ENCODE assay signal across 8 cellular contexts in genomic region chr16:5032748-5033167, GRCh38. TPM values are rescaled to one million over a fixed set of nuclear protein-coding genes. Genes with fewer than 3 reads are reported as not detected.
DNase-seq lines count a peak whose midpoint lies in the region; ATAC-seq, FAIRE-seq and TF ChIP-seq lines count a peak whose summit lies in the region.

No MANE protein-coding gene starts in this region.

- peaks cover 18 to 47% (median 22%) of the 10 kb centered on the region in 10 experiments for H3K4me1 ChIP-seq in BLaER1 treated with 17β-estradiol and CSF1 and Interleukin-3, amounts not matched to agents 10 nM and 100 nM

- peak overlapping the region; percentile 84 to 95 (median 89) for H3K9ac ChIP-seq in BLaER1 treated with 17β-estradiol and CSF1 and Interleukin-3, amounts not matched to agents 10 nM and 100 nM

- intact Hi-C loops in natural killer cell (cut with micrococcal nuclease), result loop anchor here (10.0 kb wide), 1 partner anchor 62 kb away; the partner anchor contains the start of gene EEF2KMT

- ATAC-seq in effector memory CD8-positive, alpha-beta T cell (replicated peaks), result no peak
- no peak for ATAC-seq in natural killer cell
- no peak for ATAC-seq in esophagus mucosa

- H3K9me3 ChIP-seq in BLaER1 treated with 17β-estradiol and CSF1 and Interleukin-3, amounts not matched to agents 10 nM and 100 nM (replicated peaks in 1 of 11), result no peaks in the 10 kb centered on the region
- no peaks in the 10 kb centered on the region for H3K9me3 ChIP-seq in MG63

- H3K27me3 Mint-ChIP-seq in effector memory CD8-positive, alpha-beta T cell, result no peaks in the 10 kb centered on the region
- no peaks in the 10 kb centered on the region for H3K27me3 Mint-ChIP-seq in natural killer cell (ENCODE audit: low read depth in 2 of 2)

- H3K27me3 ChIP-seq in BLaER1 treated with 17β-estradiol and CSF1 and Interleukin-3, amounts not matched to agents 10 nM and 100 nM, result no peaks in the 10 kb centered on the region
- H3K27me3 ChIP-seq in MG63, result no peaks in the 10 kb centered on the region

- peak overlapping the region; percentile 79 to 96 (median 93) for H3K4me2 ChIP-seq in BLaER1 treated with 17β-estradiol and CSF1 and Interleukin-3, amounts not matched to agents 10 nM and 100 nM

- no peak for TF ChIP-seq CTCF in natural killer cell (IDR thresholded peaks at IDR 0.05)

- peak overlapping the region; percentile 62 to 97 (median 88) for H3K4me3 ChIP-seq in BLaER1 treated with 17β-estradiol and CSF1 and Interleukin-3, amounts not matched to agents 10 nM and 100 nM
- H3K4me3 ChIP-seq in MG63, result peak overlapping the region; percentile 97

- FAIRE-seq in GM19239 (lab: Jason Lieb, UNC), result no peak

- H4K20me1 ChIP-seq in BLaER1 treated with 17β-estradiol and CSF1 and Interleukin-3, amounts not matched to agents 10 nM and 100 nM, result peaks cover 0 to 35% (median 0%) of the 10 kb centered on the region in 11 experiments; a peak in 7 of 22 replicates

- DNase-seq in MG63 (no peak), natural killer cell (no peak), NCI-H748 treated with DMSO at 0.1 percent for 48 hours (lab: John Stamatoyannopoulos, UW) (no peak), DMS153 treated with DMSO at 0.1 percent for 48 hours (lab: John Stamatoyannopoulos, UW; ENCODE audit: unreplicated experiment) (no peak), GM19239 (ENCODE audit: insufficient read length, low spot score) (no peak)
- no peak for DNase-seq in effector memory CD8-positive, alpha-beta T cell

- H3K27ac ChIP-seq in BLaER1 treated with 17β-estradiol and CSF1 and Interleukin-3, amounts not matched to agents 10 nM and 100 nM, result peak overlapping the region; percentile 71 to 95 (median 87); a peak in 18 of 22 replicates

- H3K27ac Mint-ChIP-seq in effector memory CD8-positive, alpha-beta T cell, result peak overlapping the region in 1 of 2 donors; percentile 55
- peak overlapping the region in 1 of 2 donors; percentile 88 for H3K27ac Mint-ChIP-seq in natural killer cell

- peaks cover 0 to 39% (median 27%) of the 10 kb centered on the region in 11 experiments; a peak in 14 of 22 replicates for H3K36me3 ChIP-seq in BLaER1 treated with 17β-estradiol and CSF1 and Interleukin-3, amounts not matched to agents 10 nM and 100 nM
- no peaks in the 10 kb centered on the region for H3K36me3 ChIP-seq in MG63

- peaks cover 16% of the 10 kb centered on the region for H3K36me3 Mint-ChIP-seq in effector memory CD8-positive, alpha-beta T cell (ENCODE audit: insufficient read depth)
- H3K36me3 Mint-ChIP-seq in natural killer cell, result no peaks in the 10 kb centered on the region

- H3K4me3 Mint-ChIP-seq in effector memory CD8-positive, alpha-beta T cell, result peak overlapping the region; percentile 78 to 82
- peak overlapping the region; percentile 78 for H3K4me3 Mint-ChIP-seq in natural killer cell

- peaks cover 15 to 24% of the 10 kb centered on the region in 2 donors for H3K4me1 Mint-ChIP-seq in effector memory CD8-positive, alpha-beta T cell (ENCODE audit: low read depth in 2 of 2)
- peaks cover 14 to 20% of the 10 kb centered on the region in 2 donors for H3K4me1 Mint-ChIP-seq in natural killer cell

- H3K9me3 Mint-ChIP-seq in effector memory CD8-positive, alpha-beta T cell, result no peaks in the 10 kb centered on the region
- H3K9me3 Mint-ChIP-seq in natural killer cell, result no peaks in the 10 kb centered on the region

RNA-seq across cellular contexts. Expression of gene NAGPA, which starts 1.0 kb away (rescaled TPM):
- 43.8 and 55.4 TPM in 2 replicates for total RNA-seq in MG63 (2014; rRNA removed; shearing (Covaris generic); ENCODE audit: low replicate concordance)
- total RNA-seq in natural killer cell, result 10 to 100 TPM; 14.7 to 27.8 (median 23.0) TPM
- 6.0 TPM for total RNA-seq in esophagus mucosa

RNA-seq across cellular contexts. Expression of gene C16orf89, which starts 33.0 kb away (rescaled TPM):
- total RNA-seq in MG63 (2014; rRNA removed; shearing (Covaris generic); ENCODE audit: low replicate concordance), result not detected in 2 replicates
- total RNA-seq in natural killer cell (not detected), esophagus mucosa (0.56 TPM)

RNA-seq across cellular contexts. Expression of gene ALG1, which starts 38.9 kb away (rescaled TPM):
- 30.4 and 53.2 TPM in 2 replicates for total RNA-seq in MG63 (2014; rRNA removed; shearing (Covaris generic); ENCODE audit: low replicate concordance)
- total RNA-seq in natural killer cell (10 to 100 TPM; 13.4 to 20.0 (median 17.4) TPM), esophagus mucosa (14.7 TPM)
